Comparison of ENCODE assay signal across 8 cellular contexts in genomic region chr10:86367339-86367951, GRCh38. TPM values are rescaled to one million over a fixed set of nuclear protein-coding genes. Genes with fewer than 3 reads are reported as not detected.
DNase-seq lines count a peak whose midpoint lies in the region; FAIRE-seq and TF ChIP-seq lines count a peak whose summit lies in the region.

No MANE protein-coding gene starts in this region.

- H3K4me3 ChIP-seq in HUES6 (ENCODE audit: low read depth, low read length) (peak overlapping the region; percentile 55), endothelial cell of umbilical vein (replicated peaks in 1 of 3; ENCODE audit: insufficient read depth in 1 of 3, low read depth in 1 of 3, low read length in 3 of 3) (no peak overlapping the region)

- POLR2A ChIA-PET in endothelial cell of umbilical vein (lab: Charles Lee): no interaction called here

- H3K4me3 Mint-ChIP-seq in nephron progenitor cell: peak overlapping the region; percentile 66
- H3K4me3 Mint-ChIP-seq in activated T-helper 1 cell treated with anti-CD3 and anti-CD28 coated beads, Interleukin-12 subunit alpha, Interleukin-12 subunit beta, Interleukin-2, Interleukin-4 antibody, amounts not matched to agents 30 ng/mL and 10 ng/mL and 1 ng/mL, durations not matched to agents 14 hours and 24 hours and 36 hours: no peak overlapping the region

- no peaks in the 10 kb centered on the region for H3K79me2 ChIP-seq in endothelial cell of umbilical vein (ENCODE audit: control insufficient read depth, insufficient read depth, low read length)

- intact Hi-C loops in endothelial cell of umbilical vein (cut with micrococcal nuclease): no loop called here
- intact Hi-C loops in posterior vena cava (cut with DNase I): no loop called here
- intact Hi-C loops in activated T-helper 1 cell treated with anti-CD3 and anti-CD28 coated beads, Interleukin-12 subunit alpha, Interleukin-12 subunit beta, Interleukin-2, Interleukin-4 antibody, amounts not matched to agents 30 ng/mL and 10 ng/mL and 1 ng/mL, durations not matched to agents 14 hours and 24 hours and 36 hours (cut with micrococcal nuclease): no loop called here

- peaks cover 20% of the 10 kb centered on the region for H3K4me1 Mint-ChIP-seq in nephron progenitor cell
- peaks cover 11% of the 10 kb centered on the region for H3K4me1 Mint-ChIP-seq in activated T-helper 1 cell treated with anti-CD3 and anti-CD28 coated beads, Interleukin-12 subunit alpha, Interleukin-12 subunit beta, Interleukin-2, Interleukin-4 antibody, amounts not matched to agents 30 ng/mL and 10 ng/mL and 1 ng/mL, durations not matched to agents 14 hours and 24 hours and 36 hours (ENCODE audit: low read depth)

- no peaks in the 10 kb centered on the region for H3K9me3 Mint-ChIP-seq in nephron progenitor cell
- no peaks in the 10 kb centered on the region for H3K9me3 Mint-ChIP-seq in activated T-helper 1 cell treated with anti-CD3 and anti-CD28 coated beads, Interleukin-12 subunit alpha, Interleukin-12 subunit beta, Interleukin-2, Interleukin-4 antibody, amounts not matched to agents 30 ng/mL and 10 ng/mL and 1 ng/mL, durations not matched to agents 14 hours and 24 hours and 36 hours

- TF ChIP-seq CTCF in endothelial cell of umbilical vein (IDR thresholded peaks at IDR 0.05; ENCODE audit: extremely low read depth in 1 of 2, insufficient read depth in 1 of 2, low read depth in 1 of 2, low read length in 2 of 2) (no peak), nephron progenitor cell (IDR thresholded peaks at IDR 0.05) (no peak)

- CTCF ChIA-PET in endothelial cell of umbilical vein (lab: Charles Lee): no interaction called here

- H3K9me3 ChIP-seq in HUES6 (ENCODE audit: control insufficient read depth, insufficient read depth, low read depth, low read length) (no peaks in the 10 kb centered on the region), endothelial cell of umbilical vein (replicated peaks; ENCODE audit: control insufficient read depth, insufficient read depth, low read length) (no peaks in the 10 kb centered on the region)

- dilution Hi-C loops in endothelial cell of umbilical vein (cut with MboI; ENCODE audit: extremely low pct_ligation_motif_present, low sequenced_read_pairs): no loop called here

- H3K36me3 Mint-ChIP-seq in nephron progenitor cell (ENCODE audit: low read depth): no peaks in the 10 kb centered on the region
- H3K36me3 Mint-ChIP-seq in activated T-helper 1 cell treated with anti-CD3 and anti-CD28 coated beads, Interleukin-12 subunit alpha, Interleukin-12 subunit beta, Interleukin-2, Interleukin-4 antibody, amounts not matched to agents 30 ng/mL and 10 ng/mL and 1 ng/mL, durations not matched to agents 14 hours and 24 hours and 36 hours (ENCODE audit: low read depth): peaks cover 2% of the 10 kb centered on the region

- peak in 11 of 14 donors; percentile 20 to 70 (median 46) for DNase-seq in C1 segment of cervical spinal cord (lab: John Stamatoyannopoulos, UW)
- no peak for DNase-seq in endothelial cell of umbilical vein (ENCODE audit: low read depth, low spot score)
- DNase-seq in nephron progenitor cell: peak; percentile 51
- no peak for DNase-seq in posterior vena cava (ENCODE audit: low spot score)
- no peak for DNase-seq in activated T-helper 1 cell treated with anti-CD3 and anti-CD28 coated beads, Interleukin-12 subunit alpha, Interleukin-12 subunit beta, Interleukin-2, Interleukin-4 antibody, amounts not matched to agents 30 ng/mL and 10 ng/mL and 1 ng/mL, durations not matched to agents 14 hours and 24 hours and 36 hours (ENCODE audit: low spot score)
- DNase-seq in COR-L47 (lab: John Stamatoyannopoulos, UW): no peak
- DNase-seq in stimulated activated CD4-positive, alpha-beta T cell treated with anti-CD3 and anti-CD28 coated beads, Interleukin-1b, Interleukin-23, amount 100 ng/mL, for 48 hours: no peak

- BruUV-seq in endothelial cell of umbilical vein (replicated peaks; lab: Mats Ljungman, UMichigan): no TSS peak

- H3K27ac ChIP-seq in HUES6 (ENCODE audit: low read depth, low read length) (no peak overlapping the region), endothelial cell of umbilical vein (ENCODE audit: insufficient read depth, low read depth, low read length) (no peak overlapping the region)

- H3K4me1 ChIP-seq in HUES6 (ENCODE audit: control insufficient read depth, insufficient read depth, low read length) (peaks cover 12% of the 10 kb centered on the region; the same call in 1 of the 2 replicates), endothelial cell of umbilical vein (ENCODE audit: control insufficient read depth, extremely low read depth, insufficient read depth, low read length) (no peaks in the 10 kb centered on the region)

- TF ChIP-seq POLR2A in endothelial cell of umbilical vein (IDR thresholded peaks at IDR 0.05; ENCODE audit: low read depth, low read length): no peak

- FAIRE-seq in endothelial cell of umbilical vein (lab: Jason Lieb, UNC): no peak

- H4K20me1 ChIP-seq in endothelial cell of umbilical vein (replicated peaks; ENCODE audit: control insufficient read depth, extremely low read depth, insufficient read depth, low read length): no peaks in the 10 kb centered on the region

- H3K9ac ChIP-seq in HUES6 (ENCODE audit: low read length) (no peak overlapping the region), endothelial cell of umbilical vein (replicated peaks; ENCODE audit: extremely low read depth, insufficient read depth, low read length) (no peak overlapping the region)

- no peak overlapping the region for H3K27ac Mint-ChIP-seq in nephron progenitor cell
- H3K27ac Mint-ChIP-seq in activated T-helper 1 cell treated with anti-CD3 and anti-CD28 coated beads, Interleukin-12 subunit alpha, Interleukin-12 subunit beta, Interleukin-2, Interleukin-4 antibody, amounts not matched to agents 30 ng/mL and 10 ng/mL and 1 ng/mL, durations not matched to agents 14 hours and 24 hours and 36 hours: no peak overlapping the region

- H3K27me3 ChIP-seq in HUES6 (ENCODE audit: control insufficient read depth, insufficient read depth, low read length) (peaks cover 96% of the 10 kb centered on the region), endothelial cell of umbilical vein (ENCODE audit: control insufficient read depth in 2 of 2, insufficient read depth in 2 of 2, low read length in 2 of 2) (peaks cover 65 to 73% of the 10 kb centered on the region in 2 experiments)

- H3K9me1 ChIP-seq in endothelial cell of umbilical vein (replicated peaks; ENCODE audit: control insufficient read depth, extremely low read depth, insufficient read depth, low read length): no peaks in the 10 kb centered on the region

- H3K36me3 ChIP-seq in HUES6 (ENCODE audit: control insufficient read depth, insufficient read depth, low read length) (no peaks in the 10 kb centered on the region), endothelial cell of umbilical vein (ENCODE audit: control insufficient read depth in 2 of 2, extremely low read depth in 1 of 2, insufficient read depth in 2 of 2, low read length in 2 of 2) (no peaks in the 10 kb centered on the region)

- peaks cover 91% of the 10 kb centered on the region for H3K27me3 Mint-ChIP-seq in nephron progenitor cell (ENCODE audit: low read depth, poor library complexity)
- peaks cover 57% of the 10 kb centered on the region for H3K27me3 Mint-ChIP-seq in activated T-helper 1 cell treated with anti-CD3 and anti-CD28 coated beads, Interleukin-12 subunit alpha, Interleukin-12 subunit beta, Interleukin-2, Interleukin-4 antibody, amounts not matched to agents 30 ng/mL and 10 ng/mL and 1 ng/mL, durations not matched to agents 14 hours and 24 hours and 36 hours (ENCODE audit: insufficient read depth)

- no peak overlapping the region for H2AFZ ChIP-seq in endothelial cell of umbilical vein (ENCODE audit: low read depth, low read length)

- no peak overlapping the region for H3K4me2 ChIP-seq in endothelial cell of umbilical vein (ENCODE audit: insufficient read depth, low read length)

TF ChIP-seq in endothelial cell of umbilical vein, 7 proteins besides CTCF, POLR2A, EP300 and RAD21:
- TF ChIP-seq EZH2 (IDR thresholded peaks at IDR 0.05; ENCODE audit: borderline replicate concordance, low read depth, low read length, severe bottlenecking): peak; percentile 50
- TF ChIP-seq MYC (IDR thresholded peaks at IDR 0.05; ENCODE audit: low read depth, low read length): no peak

RNA-seq across cellular contexts. Expression of gene GRID1, which starts 0.8 kb away (rescaled TPM):
- total RNA-seq in endothelial cell of umbilical vein (not detected in 2 replicates), posterior vena cava (1 to 10 TPM; 4.4 to 5.6 TPM)
- 0.10 TPM in 1 of 2 replicates, not detected in the other for polyA plus RNA-seq in endothelial cell of umbilical vein
- polyA plus RNA-seq in endothelial cell of umbilical vein (2011; cell fraction: cytosol; rRNA removed): 0.01 TPM in 2 replicates
- polyA plus RNA-seq in endothelial cell of umbilical vein (2011; cell fraction: nucleus; rRNA removed): not detected in 2 replicates
- not detected in 2 replicates for polyA plus RNA-seq in endothelial cell of umbilical vein (2012)
- polyA minus RNA-seq in endothelial cell of umbilical vein: 0.12 TPM in 1 of 2 replicates, not detected in the other
- polyA minus RNA-seq in endothelial cell of umbilical vein (2011; cell fraction: cytosol; rRNA and poly(A)+ RNA removed): 1.5 TPM
- polyA minus RNA-seq in endothelial cell of umbilical vein (2011; cell fraction: nucleus; rRNA and poly(A)+ RNA removed): 0.19 TPM in 1 of 2 replicates, not detected in the other
- not detected in 2 replicates for total RNA-seq in activated T-helper 1 cell treated with anti-CD3 and anti-CD28 coated beads, Interleukin-12 subunit alpha, Interleukin-12 subunit beta, Interleukin-2, Interleukin-4 antibody, amounts not matched to agents 30 ng/mL and 10 ng/mL and 1 ng/mL, durations not matched to agents 14 hours and 24 hours and 36 hours

Comparison
In these comparisons a context has a peak if more than half of its experiments do, and no peak if none do; other contexts are left out.
1. DNase-seq: peak in C1 segment of cervical spinal cord (11 of 14) and nephron progenitor cell (single experiment); none in endothelial cell of umbilical vein (single experiment), posterior vena cava (single experiment), activated T-helper 1 cell treated with anti-CD3 and anti-CD28 coated beads, Interleukin-12 subunit alpha, Interleukin-12 subunit beta, Interleukin-2, Interleukin-4 antibody, amounts not matched to agents 30 ng/mL and 10 ng/mL and 1 ng/mL, durations not matched to agents 14 hours and 24 hours and 36 hours (single experiment), COR-L47 (single experiment) and stimulated activated CD4-positive, alpha-beta T cell treated with anti-CD3 and anti-CD28 coated beads, Interleukin-1b, Interleukin-23, amount 100 ng/mL, for 48 hours (single experiment).